Comparison of ENCODE assay signal across 1 cellular context in the genomic region with DNA sequence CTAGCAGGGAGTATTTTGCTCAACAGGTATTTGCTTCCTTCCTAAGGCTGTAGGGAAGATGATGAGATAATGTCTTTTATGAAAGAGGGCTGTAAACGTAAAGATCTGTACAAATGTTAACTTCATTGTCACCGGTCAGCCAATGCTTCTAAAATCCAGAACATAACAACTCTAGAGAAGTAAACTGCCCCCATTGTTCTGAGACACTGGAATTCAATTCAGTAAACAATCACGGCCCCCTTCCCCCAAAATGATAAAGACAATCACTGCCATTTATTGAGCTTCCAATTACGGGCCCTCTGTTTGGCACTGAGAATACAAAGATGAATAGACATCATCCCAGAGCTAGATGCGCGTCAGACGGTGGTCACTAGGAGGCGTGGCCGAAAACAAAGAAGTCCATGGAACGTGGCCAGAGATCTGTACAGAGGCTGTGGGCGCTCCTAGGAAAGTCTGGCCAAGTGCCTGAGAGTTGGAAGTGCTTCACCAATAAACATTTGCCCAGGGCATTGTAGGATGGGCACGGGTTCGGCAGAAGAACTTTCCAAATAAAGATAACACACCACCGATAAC.
TF ChIP-seq lines count a peak whose summit lies in the region.

No MANE protein-coding gene starts in this region.

TF ChIP-seq in HEK293, 187 proteins besides CTCF, POLR2A, EP300 and RAD21 (continued from another document):
- no peak for TF ChIP-seq ZSCAN30 (tag by site-specific recombination; IDR thresholded peaks at IDR 0.05)
